In the genomic region with DNA sequence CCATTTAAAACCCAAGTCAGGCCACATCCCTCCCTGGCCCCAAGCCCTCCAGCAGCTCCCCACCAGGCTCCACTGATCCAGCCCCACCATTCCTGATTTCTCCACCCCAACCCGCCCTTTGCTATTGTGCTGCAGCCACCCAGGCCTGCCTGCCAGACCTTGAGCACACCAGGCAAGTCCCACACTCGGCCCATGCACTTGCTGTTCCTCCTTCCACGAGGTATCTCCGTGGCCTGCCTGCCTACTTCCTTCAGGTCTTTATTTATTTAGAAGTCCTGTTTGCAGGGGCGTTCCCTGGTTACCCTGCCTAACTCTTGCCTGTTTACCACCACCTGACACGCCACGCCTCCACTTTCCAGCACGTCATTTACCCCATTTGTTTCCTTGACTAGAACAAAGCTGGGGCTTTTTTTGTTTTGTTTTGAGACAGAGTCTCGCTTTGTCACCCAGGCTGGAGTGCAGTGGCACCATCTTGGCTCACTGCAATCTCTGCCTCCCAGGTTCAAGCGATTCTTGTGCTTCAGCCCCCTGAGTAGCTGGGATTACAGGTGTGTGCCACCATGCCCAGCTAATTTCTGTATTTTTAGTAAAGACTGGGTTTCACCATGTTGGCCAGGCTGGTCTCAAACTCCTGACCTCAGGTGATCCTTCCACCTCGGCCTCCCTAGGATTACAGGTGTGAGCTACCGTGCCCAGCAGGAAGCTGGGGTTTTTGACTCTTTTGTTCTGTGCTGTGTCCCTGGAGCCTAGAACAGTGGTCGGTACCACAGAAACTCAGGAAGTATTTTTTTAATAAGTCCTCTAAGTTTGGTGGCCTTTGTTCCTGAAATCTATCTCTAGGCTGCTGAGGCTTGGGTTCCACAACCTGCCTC, we compare ENCODE assay signal across 8 cellular contexts. TPM values are rescaled to one million over a fixed set of nuclear protein-coding genes. Genes with fewer than 3 reads are reported as not detected.
DNase-seq lines count a peak whose midpoint lies in the region; ATAC-seq, FAIRE-seq and TF ChIP-seq lines count a peak whose summit lies in the region.

No MANE protein-coding gene starts in this region.

- H3K9me3 ChIP-seq in esophagus squamous epithelium: no peaks in the 10 kb centered on the region

- peak overlapping the region; percentile 28 for H3K4me3 ChIP-seq in GM06990 (replicated peaks; ENCODE audit: low read depth, low read length)
- peak overlapping the region in 1 of 4 donors; percentile 29 for H3K4me3 ChIP-seq in esophagus squamous epithelium

- TF ChIP-seq CTCF in GM06990 (IDR thresholded peaks at IDR 0.05; ENCODE audit: insufficient read depth, low read length, poor library complexity, severe bottlenecking) (no peak), esophagus squamous epithelium (IDR thresholded peaks at IDR 0.05) (peak in 1 of 6 experiments; percentile 5), D721Med (IDR thresholded peaks at IDR 0.05; ENCODE audit: insufficient read depth, missing control alignments) (no peak)

- H3K36me3 ChIP-seq in GM06990 (ENCODE audit: control insufficient read depth, insufficient read depth, low read length): peaks cover 9% of the 10 kb centered on the region
- no peaks in the 10 kb centered on the region for H3K36me3 ChIP-seq in esophagus squamous epithelium

- 63% methylated on average over 13 of the region's 13 CpGs for WGBS in esophagus squamous epithelium, 2 donors

- no peak for FAIRE-seq in D721Med (lab: Jason Lieb, UNC)

- DNase-seq in GM06990 (ENCODE audit: extremely low read depth, insufficient read length) (peak; percentile 84), esophagus squamous epithelium (lab: John Stamatoyannopoulos, UW) (peak; percentile 81), kidney glomerular epithelial cell (lab: John Stamatoyannopoulos, UW) (no peak), D721Med (ENCODE audit: insufficient read length, low spot score) (no peak)
- peak; percentile 83 to 92 for DNase-seq in activated CD8-positive, alpha-beta memory T cell treated with anti-CD3 and anti-CD28 coated beads for 4 hours (ENCODE audit: low read depth in 2 of 2)
- peak; percentile 82 to 92 for DNase-seq in stimulated activated CD4-positive, alpha-beta T cell treated with anti-CD3 and anti-CD28 coated beads, Interleukin-2, amount 100 ng/mL, for 48 hours

- intact Hi-C loops in esophagus squamous epithelium (cut with DNase I): loop anchor here (5.0 kb wide), 1 partner anchor 243 kb away; the partner anchor contains the start of gene MEI1

- TF ChIP-seq POLR2A in esophagus squamous epithelium (IDR thresholded peaks at IDR 0.05): peak in 3 of 4 donors; percentile 33 to 88 (median 47)

- H3K4me1 ChIP-seq in esophagus squamous epithelium: peaks cover 0 to 48% (median 7%) of the 10 kb centered on the region in 3 donors

- H3K27ac ChIP-seq in esophagus squamous epithelium: peak overlapping the region; percentile 79 to 88 (median 84)

- ATAC-seq in GM19467 (IDR thresholded peaks at IDR 0.05; ENCODE audit: unreplicated experiment) (peak; percentile 41), HG03571 (IDR thresholded peaks at IDR 0.05; ENCODE audit: unreplicated experiment) (peak; percentile 42)

- H3K27me3 ChIP-seq in GM06990 (replicated peaks; ENCODE audit: control insufficient read depth, insufficient read depth, low read length): no peaks in the 10 kb centered on the region
- no peaks in the 10 kb centered on the region for H3K27me3 ChIP-seq in esophagus squamous epithelium

RNA-seq across cellular contexts. Expression of gene CENPM, which starts 6.7 kb away (rescaled TPM):
- 10 to 100 TPM in 2 of 4 donors, 1 to 10 TPM in 2; 6.9 to 12.6 (median 10.5) TPM for total RNA-seq in esophagus squamous epithelium

RNA-seq across cellular contexts. Expression of gene TNFRSF13C, which starts 13.6 kb away (rescaled TPM):
- 1 to 10 TPM in 1 of 4 donors, under 1 TPM in 3; 0.19 to 1.9 (median 0.32) TPM for total RNA-seq in esophagus squamous epithelium

RNA-seq across cellular contexts. Expression of gene SHISA8, which starts 25.3 kb away (rescaled TPM):
- total RNA-seq in esophagus squamous epithelium: not detected

RNA-seq across cellular contexts. Expression of gene SEPTIN3, which starts 29.0 kb away (rescaled TPM):
- 1 to 10 TPM in 1 of 4 donors, under 1 TPM in 3; 0.04 to 1.1 (median 0.34) TPM for total RNA-seq in esophagus squamous epithelium

Comparison
In these comparisons a context has a peak if more than half of its experiments do, and no peak if none do; other contexts are left out.
1. DNase-seq: peak in GM06990 (single experiment), activated CD8-positive, alpha-beta memory T cell treated with anti-CD3 and anti-CD28 coated beads for 4 hours (2 of 2), esophagus squamous epithelium (single experiment) and stimulated activated CD4-positive, alpha-beta T cell treated with anti-CD3 and anti-CD28 coated beads, Interleukin-2, amount 100 ng/mL, for 48 hours (2 of 2); none in kidney glomerular epithelial cell (single experiment) and D721Med (single experiment).